ENCODE assay signal across 8 cellular contexts in the genomic region with DNA sequence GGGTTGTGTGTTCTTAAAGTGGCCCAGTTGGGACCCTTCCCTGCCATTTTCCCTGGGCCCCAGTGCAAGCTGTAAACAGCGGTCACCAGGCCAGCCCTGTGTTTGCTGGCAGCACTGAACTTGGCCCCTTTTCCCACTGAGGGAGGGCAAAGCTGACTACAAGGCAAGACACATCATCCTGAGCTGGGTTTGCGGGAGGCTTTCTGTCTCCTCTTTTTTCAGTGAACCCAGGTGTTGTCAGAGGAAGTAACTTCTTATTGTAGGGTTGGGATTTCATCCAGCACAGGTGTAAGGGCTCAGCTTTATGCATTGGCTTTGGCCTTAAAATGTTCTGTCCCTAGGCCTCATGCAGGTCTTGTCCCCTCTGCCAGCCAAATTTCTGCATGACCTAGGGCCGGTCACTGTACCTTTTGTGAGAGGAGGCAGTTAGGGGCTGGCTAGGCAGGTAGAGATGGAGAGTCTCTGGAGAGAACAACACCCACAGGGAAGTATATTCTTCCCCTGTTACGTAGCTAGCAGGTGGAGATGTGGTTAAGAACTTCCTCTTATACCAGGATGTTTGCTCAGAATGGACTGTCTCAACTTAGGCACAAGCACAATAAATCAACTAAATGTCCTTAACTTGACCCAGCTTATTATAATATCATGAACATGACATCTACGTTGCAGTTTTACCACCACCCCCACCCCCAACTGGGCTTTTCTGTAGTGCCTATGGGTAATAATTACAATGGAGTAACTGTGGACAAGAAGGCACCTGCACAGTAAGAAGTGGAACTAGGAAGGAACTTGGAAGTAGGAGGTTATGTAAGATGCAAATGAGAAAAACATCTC.
DNase-seq lines count a peak whose midpoint lies in the region; ATAC-seq and TF ChIP-seq lines count a peak whose summit lies in the region.

No MANE protein-coding gene starts in this region.

- TF ChIP-seq CTCF in NB4 (IDR thresholded peaks at IDR 0.05; ENCODE audit: low read depth, low read length) = no peak
- no peak for TF ChIP-seq CTCF in mucosa of descending colon (IDR thresholded peaks at IDR 0.05)

- peak; percentile 66 for DNase-seq in NB4 (ENCODE audit: low read depth)
- DNase-seq in mucosa of descending colon = peak in 2 of 3 donors; percentile 49 to 78
- DNase-seq in DMS79 treated with DMSO at 0.1 percent for 48 hours (lab: John Stamatoyannopoulos, UW) = no peak
- no peak for DNase-seq in NCI-H146 (lab: John Stamatoyannopoulos, UW)
- no peak for DNase-seq in T1000 (lab: John Stamatoyannopoulos, UW)
- DNase-seq in activated CD4-positive, alpha-beta T cell treated with anti-CD3 and anti-CD28 coated beads, Interleukin-2, amount 10 ng/mL, durations not matched to agents 24 days and 14 days = no peak

- H3K4me1 ChIP-seq in mucosa of descending colon (ENCODE audit: low read depth) = peaks cover 7% of the 10 kb centered on the region

- no peaks in the 10 kb centered on the region for H3K36me3 ChIP-seq in mucosa of descending colon (ENCODE audit: low read depth)

- H3K9me3 ChIP-seq in mucosa of descending colon = no peaks in the 10 kb centered on the region

- no peaks in the 10 kb centered on the region for H3K36me3 Mint-ChIP-seq in activated CD4-positive, alpha-beta T cell treated with anti-CD3 and anti-CD28 coated beads, Interleukin-2, amount 10 ng/mL, durations not matched to agents 24 days and 14 days (ENCODE audit: low read depth)

- no peak overlapping the region for H3K4me3 Mint-ChIP-seq in activated CD4-positive, alpha-beta T cell treated with anti-CD3 and anti-CD28 coated beads, Interleukin-2, amount 10 ng/mL, durations not matched to agents 24 days and 14 days

- no peaks in the 10 kb centered on the region for H3K9me3 Mint-ChIP-seq in activated CD4-positive, alpha-beta T cell treated with anti-CD3 and anti-CD28 coated beads, Interleukin-2, amount 10 ng/mL, durations not matched to agents 24 days and 14 days

- peaks cover 14% of the 10 kb centered on the region for H3K4me1 Mint-ChIP-seq in activated CD4-positive, alpha-beta T cell treated with anti-CD3 and anti-CD28 coated beads, Interleukin-2, amount 10 ng/mL, durations not matched to agents 24 days and 14 days

- intact Hi-C loops in mucosa of descending colon (cut with DNase I, micrococcal nuclease) = no loop called here
- intact Hi-C loops in activated CD4-positive, alpha-beta T cell treated with anti-CD3 and anti-CD28 coated beads, Interleukin-2, amount 10 ng/mL, durations not matched to agents 24 days and 14 days (cut with micrococcal nuclease) = no loop called here

- H3K27ac Mint-ChIP-seq in activated CD4-positive, alpha-beta T cell treated with anti-CD3 and anti-CD28 coated beads, Interleukin-2, amount 10 ng/mL, durations not matched to agents 24 days and 14 days = no peak overlapping the region

- H3K27me3 Mint-ChIP-seq in activated CD4-positive, alpha-beta T cell treated with anti-CD3 and anti-CD28 coated beads, Interleukin-2, amount 10 ng/mL, durations not matched to agents 24 days and 14 days = peaks cover 1% of the 10 kb centered on the region

- no peak overlapping the region for H3K4me3 ChIP-seq in NB4 (ENCODE audit: low read depth, low read length)
- H3K4me3 ChIP-seq in mucosa of descending colon = no peak overlapping the region

- TF ChIP-seq POLR2A in NB4 (IDR thresholded peaks at IDR 0.05; ENCODE audit: extremely low read depth, insufficient read length) = no peak

- ATAC-seq in GM18858 (IDR thresholded peaks at IDR 0.05; ENCODE audit: unreplicated experiment) (peak; percentile 92), HG02642 (IDR thresholded peaks at IDR 0.05; ENCODE audit: poor library complexity, unreplicated experiment) (peak; percentile 89), mucosa of descending colon (peak; percentile 97)

Comparison
In these comparisons a context has a peak if more than half of its experiments do, and no peak if none do; other contexts are left out.
1. DNase-seq: peak in NB4 (single experiment) and mucosa of descending colon (2 of 3); none in DMS79 treated with DMSO at 0.1 percent for 48 hours (single experiment), NCI-H146 (single experiment), T1000 (single experiment) and activated CD4-positive, alpha-beta T cell treated with anti-CD3 and anti-CD28 coated beads, Interleukin-2, amount 10 ng/mL, durations not matched to agents 24 days and 14 days (single experiment).
2. Peak in every context shown above with its lines, with median percentiles within 50 percentile points of each other: ATAC-seq.